ENCODE assay signal across 8 cellular contexts in genomic region chr12:11649413-11650278, GRCh38. TPM values are rescaled to one million over a fixed set of nuclear protein-coding genes. Genes with fewer than 3 reads are reported as not detected.
DNase-seq lines count a peak whose midpoint lies in the region; ATAC-seq lines count a peak whose summit lies in the region.

Gene ETV6 (plus strand): TSS chr12:11649674. CDS start chr12:11650128, 454 bp downstream.

- H3K27ac ChIP-seq in CD4-positive, CD25-positive, alpha-beta regulatory T cell (ENCODE audit: insufficient read depth, low read length, poor library complexity, severe bottlenecking): peak within 1 kb of the TSS; percentile 78

- H3K4me3 ChIP-seq in CD4-positive, CD25-positive, alpha-beta regulatory T cell (ENCODE audit: low read depth, low read length): peak within 1 kb of the TSS; percentile 96

- H3K36me3 ChIP-seq in CD4-positive, CD25-positive, alpha-beta regulatory T cell (ENCODE audit: control insufficient read depth, insufficient read depth, low read length): no peaks in the 10 kb centered on the region

- peaks cover 0 to 4% (median 0%) of the 10 kb centered on the region in 7 donors for H3K9me3 Mint-ChIP-seq in CD4-positive, CD25-positive, alpha-beta regulatory T cell
- no peaks in the 10 kb centered on the region for H3K9me3 Mint-ChIP-seq in effector memory CD8-positive, alpha-beta T cell

- peaks cover 46% of the 10 kb centered on the region for H3K4me1 ChIP-seq in CD4-positive, CD25-positive, alpha-beta regulatory T cell (ENCODE audit: control insufficient read depth, insufficient read depth, low read length, poor library complexity, severe bottlenecking)

- H3K4me3 Mint-ChIP-seq in CD4-positive, CD25-positive, alpha-beta regulatory T cell: peak within 1 kb of the TSS; percentile 88 to 98 (median 98)
- H3K4me3 Mint-ChIP-seq in effector memory CD8-positive, alpha-beta T cell: peak within 1 kb of the TSS; percentile 94 to 95

- peak within 1 kb of the TSS; percentile 94 to 98 (median 96) for H3K27ac Mint-ChIP-seq in CD4-positive, CD25-positive, alpha-beta regulatory T cell
- H3K27ac Mint-ChIP-seq in effector memory CD8-positive, alpha-beta T cell: peak within 1 kb of the TSS; percentile 94 to 98

- ATAC-seq in CD4-positive, CD25-positive, alpha-beta regulatory T cell (ENCODE audit: low read depth in 2 of 2): peak; percentile 69 to 72
- ATAC-seq in GM19372 (IDR thresholded peaks at IDR 0.05; ENCODE audit: low read depth, unreplicated experiment): peak; percentile 49
- peak; percentile 44 for ATAC-seq in HG03521 (IDR thresholded peaks at IDR 0.05; ENCODE audit: unreplicated experiment)
- peak; percentile 49 for ATAC-seq in effector memory CD8-positive, alpha-beta T cell (replicated peaks)

- no peaks in the 10 kb centered on the region for H3K27me3 ChIP-seq in CD4-positive, CD25-positive, alpha-beta regulatory T cell (ENCODE audit: control insufficient read depth, insufficient read depth, low read length)

- H3K4me1 Mint-ChIP-seq in CD4-positive, CD25-positive, alpha-beta regulatory T cell: peaks cover 19 to 45% (median 36%) of the 10 kb centered on the region in 4 donors
- H3K4me1 Mint-ChIP-seq in effector memory CD8-positive, alpha-beta T cell (ENCODE audit: low read depth in 2 of 2): peaks cover 32 to 37% of the 10 kb centered on the region in 2 donors

- peaks cover 3% of the 10 kb centered on the region for H3K36me3 Mint-ChIP-seq in CD4-positive, CD25-positive, alpha-beta regulatory T cell
- peaks cover 21% of the 10 kb centered on the region for H3K36me3 Mint-ChIP-seq in effector memory CD8-positive, alpha-beta T cell (ENCODE audit: insufficient read depth)

- POLR2A ChIA-PET in activated CD8-positive, alpha-beta memory T cell treated with anti-CD3 and anti-CD28 coated beads for 36 hours (lab: Charles Lee): interaction anchor here (0.6 to 2.6 kb wide), 7 partner anchors 68 to 382 kb away, joined by 3 to 26 read pairs (median 4); no protein-coding TSS in a partner anchor

- CTCF ChIA-PET in activated CD8-positive, alpha-beta memory T cell treated with anti-CD3 and anti-CD28 coated beads for 36 hours (lab: Charles Lee): no interaction called here

- H3K27me3 Mint-ChIP-seq in CD4-positive, CD25-positive, alpha-beta regulatory T cell: no peaks in the 10 kb centered on the region
- H3K27me3 Mint-ChIP-seq in effector memory CD8-positive, alpha-beta T cell: no peaks in the 10 kb centered on the region

- H3K9me3 ChIP-seq in CD4-positive, CD25-positive, alpha-beta regulatory T cell (ENCODE audit: control insufficient read depth in 2 of 2, low read length in 2 of 2): no peaks in the 10 kb centered on the region

- DNase-seq in CD4-positive, CD25-positive, alpha-beta regulatory T cell: peak; percentile 45 to 91 (median 70)
- DNase-seq in NCI-H82 treated with DMSO at 0.1 percent for 48 hours (lab: John Stamatoyannopoulos, UW; ENCODE audit: unreplicated experiment) (peak; percentile 50), medulla oblongata (ENCODE audit: extremely low spot score) (peak; percentile 89)
- peak; percentile 38 to 53 (median 41) for DNase-seq in effector memory CD8-positive, alpha-beta T cell
- peak; percentile 63 to 74 (median 73) for DNase-seq in stimulated activated CD4-positive, alpha-beta T cell treated with anti-CD3 and anti-CD28 coated beads, TNF-alpha, amount 100 ng/mL, for 48 hours (ENCODE audit: low read depth in 3 of 3)

RNA-seq across cellular contexts. Expression of gene ETV6, which starts in this region (rescaled TPM):
- 62.5 TPM for total RNA-seq in CD4-positive, CD25-positive, alpha-beta regulatory T cell
- 1 to 10 TPM; 2.5 to 4.2 (median 3.5) TPM for polyA plus RNA-seq in CD4-positive, CD25-positive, alpha-beta regulatory T cell
- 10 to 100 TPM; 43.2 to 47.2 TPM for total RNA-seq in activated CD8-positive, alpha-beta memory T cell treated with anti-CD3 and anti-CD28 coated beads for 36 hours

Comparison
In these comparisons a context has a peak if more than half of its experiments do, and no peak if none do; other contexts are left out.
1. Peak in every context shown above with its lines: DNase-seq, ATAC-seq, H3K4me3 ChIP-seq and H3K27ac ChIP-seq.